ENCODE assay signal across 13 cellular contexts in genomic region chr11:12508151-12508740, GRCh38.
DNase-seq lines count a peak whose midpoint lies in the region; FAIRE-seq and TF ChIP-seq lines count a peak whose summit lies in the region.
"Had no signal": no experiment of that assay in that cellular context is flagged by ENCODE, and none has a peak within 500 bp of the region (broad histone marks: within the 10 kb centered on the region; RNA-seq: fewer than 3 reads in every experiment).

No MANE protein-coding gene starts in this region.

- DNase-seq in A673 (ENCODE audit: low spot score) (peak; percentile 41), SK-N-SH (peak; percentile 45), fibroblast of gingiva (ENCODE audit: low read depth) (peak; percentile 78), cerebellum (ENCODE audit: low spot score) (no peak), glutamatergic neuron (no peak), NCI-H1436 treated with DMSO at 0.1 percent for 48 hours (lab: John Stamatoyannopoulos, UW) (no peak), RCC 7860 (ENCODE audit: low spot score) (no peak)
- DNase-seq: activated naive CD8-positive, alpha-beta T cell treated with anti-CD3 and anti-CD28 coated beads, Interleukin-2, amount 50 U/mL, for 24 hours; DMS79; NCI-H1694 had no signal

- H3K9me2 ChIP-seq in SK-N-SH, result no peaks in the 10 kb centered on the region

- no peak overlapping the region for H3K27ac Mint-ChIP-seq in glutamatergic neuron (ENCODE audit: unreplicated experiment)
- H3K27ac Mint-ChIP-seq: activated naive CD8-positive, alpha-beta T cell treated with anti-CD3 and anti-CD28 coated beads, Interleukin-2, amount 50 U/mL, for 24 hours had no signal

- peaks cover 9% of the 10 kb centered on the region for H3F3A ChIP-seq in SK-N-SH (replicated peaks; ENCODE audit: insufficient read depth)

- TF ChIP-seq CTCF in A673 (conservative IDR thresholded peaks at IDR 0.05; ENCODE audit: low read depth, low read length), result no peak
- no peak for TF ChIP-seq CTCF in SK-N-SH (IDR thresholded peaks at IDR 0.05)
- TF ChIP-seq CTCF in glutamatergic neuron (IDR thresholded peaks at IDR 0.05; ENCODE audit: partially characterized antibody, unreplicated experiment), result no peak

- H3K36me3 ChIP-seq in A673 (ENCODE audit: insufficient read depth, low read length, poor library complexity, severe bottlenecking) (no peaks in the 10 kb centered on the region), SK-N-SH (replicated peaks in 1 of 2; ENCODE audit: control insufficient read depth in 1 of 2, insufficient read depth in 2 of 2, low read length in 1 of 2) (peaks cover 9 to 15% of the 10 kb centered on the region in 2 experiments), muscle layer of duodenum (ENCODE audit: control insufficient read depth in 1 of 2, insufficient read depth in 2 of 2, low read length in 2 of 2) (peaks cover 24 to 43% of the 10 kb centered on the region in 2 donors)

- H3K4me1 ChIP-seq in A673 (ENCODE audit: insufficient read depth, low read length, poor library complexity, severe bottlenecking) (peaks cover 3% of the 10 kb centered on the region), SK-N-SH (ENCODE audit: control insufficient read depth in 1 of 2, insufficient read depth in 2 of 2, low read depth in 1 of 2, low read length in 1 of 2) (peaks cover 8 to 55% of the 10 kb centered on the region in 2 experiments), muscle layer of duodenum (ENCODE audit: control insufficient read depth in 1 of 2, insufficient read depth in 2 of 2, low read length in 2 of 2) (peaks cover 0 to 6% of the 10 kb centered on the region in 2 donors)

- no peaks in the 10 kb centered on the region for H4K20me1 ChIP-seq in SK-N-SH (ENCODE audit: insufficient read depth)

- no peak overlapping the region for H3K4me3 Mint-ChIP-seq in glutamatergic neuron (ENCODE audit: unreplicated experiment)
- H3K4me3 Mint-ChIP-seq: activated naive CD8-positive, alpha-beta T cell treated with anti-CD3 and anti-CD28 coated beads, Interleukin-2, amount 50 U/mL, for 24 hours had no signal

- intact Hi-C loops in A673 (cut with micrococcal nuclease; ENCODE audit: unreplicated experiment), result no loop called here

- FAIRE-seq in RCC 7860 (lab: Jason Lieb, UNC), result no peak
- FAIRE-seq: A204.1 had no signal

- peaks cover 2% of the 10 kb centered on the region for H3K9me3 Mint-ChIP-seq in glutamatergic neuron (ENCODE audit: unreplicated experiment)
- H3K9me3 Mint-ChIP-seq: activated naive CD8-positive, alpha-beta T cell treated with anti-CD3 and anti-CD28 coated beads, Interleukin-2, amount 50 U/mL, for 24 hours had no signal

- H3K36me3 Mint-ChIP-seq in glutamatergic neuron (ENCODE audit: unreplicated experiment), result no peaks in the 10 kb centered on the region

- H3K4me2 ChIP-seq in SK-N-SH, result peak overlapping the region; percentile 36; the same call in 1 of the 2 replicates

- no TSS peak for BruUV-seq in A673 (replicated peaks; lab: Mats Ljungman, UMichigan)

- CTCF ChIA-PET in A673 (lab: Charles Lee) (no interaction called here), SK-N-SH (lab: Yijun Ruan, JAX) (no interaction called here)

- H3K4me1 Mint-ChIP-seq in glutamatergic neuron (ENCODE audit: low read depth, unreplicated experiment), result peaks cover 6% of the 10 kb centered on the region
- H3K4me1 Mint-ChIP-seq: activated naive CD8-positive, alpha-beta T cell treated with anti-CD3 and anti-CD28 coated beads, Interleukin-2, amount 50 U/mL, for 24 hours had no signal

- H3K4me3 ChIP-seq in A673 (ENCODE audit: low read depth, low read length, poor library complexity, severe bottlenecking), result peak overlapping the region; percentile 1
- H3K4me3 ChIP-seq in SK-N-SH (ENCODE audit: low read depth in 2 of 2, low read length in 1 of 2), result no peak overlapping the region
- no peak overlapping the region for H3K4me3 ChIP-seq in muscle layer of duodenum (ENCODE audit: low read depth in 1 of 2, low read length in 2 of 2)
- H3K4me3 ChIP-seq: lung had no signal

- H2AFZ ChIP-seq in SK-N-SH (ENCODE audit: low read depth), result peak overlapping the region; percentile 8; the same call in 1 of the 2 replicates

- no peaks in the 10 kb centered on the region for H3K27me3 ChIP-seq in A673 (replicated peaks; ENCODE audit: insufficient read depth, low read depth, low read length, poor library complexity)
- no peaks in the 10 kb centered on the region for H3K27me3 ChIP-seq in SK-N-SH (ENCODE audit: insufficient read depth)
- H3K27me3 ChIP-seq in muscle layer of duodenum (ENCODE audit: low read depth, low read length), result no peaks in the 10 kb centered on the region

- H3K27ac ChIP-seq in A673 (ENCODE audit: low read depth, low read length, poor library complexity, severe bottlenecking) (peak overlapping the region; percentile 27), SK-N-SH (ENCODE audit: low read depth in 2 of 2, low read length in 1 of 2) (peak overlapping the region; percentile 74 to 92), muscle layer of duodenum (ENCODE audit: low read length) (peak overlapping the region; percentile 16)

- POLR2A ChIA-PET in A673 (lab: Charles Lee; ENCODE audit: low non-redundant PET) (no interaction called here), SK-N-SH (lab: Yijun Ruan, JAX) (no interaction called here)

- TF ChIP-seq RAD21 in SK-N-SH (IDR thresholded peaks at IDR 0.05; ENCODE audit: low read length), result no peak

- WGBS in SK-N-SH (ENCODE audit: low lambda C conversion rate), result 18% methylated on average over 4 of the region's 4 CpGs

- H3K9me3 ChIP-seq in A673 (ENCODE audit: low read depth, low read length, poor library complexity, severe bottlenecking) (no peaks in the 10 kb centered on the region), SK-N-SH (no peaks in the 10 kb centered on the region), muscle layer of duodenum (ENCODE audit: control insufficient read depth in 1 of 2, low read length in 2 of 2) (no peaks in the 10 kb centered on the region)

- no peaks in the 10 kb centered on the region for H3K79me2 ChIP-seq in SK-N-SH (ENCODE audit: insufficient read depth)

- H3K9ac ChIP-seq in SK-N-SH, result no peak overlapping the region

- H3K27me3 Mint-ChIP-seq in glutamatergic neuron (ENCODE audit: unreplicated experiment), result peaks cover under 1% of the 10 kb centered on the region
- H3K27me3 Mint-ChIP-seq: activated naive CD8-positive, alpha-beta T cell treated with anti-CD3 and anti-CD28 coated beads, Interleukin-2, amount 50 U/mL, for 24 hours had no signal

- peak; percentile 45 to 69; a peak in 3 of 4 replicates for TF ChIP-seq EP300 in SK-N-SH (IDR thresholded peaks at IDR 0.05; ENCODE audit: borderline replicate concordance in 1 of 2, low read depth in 1 of 2, low read length in 1 of 2)

TF ChIP-seq in SK-N-SH, 30 proteins besides CTCF, POLR2A, EP300 and RAD21 (continues in another document):
- TF ChIP-seq ZBTB33 (IDR thresholded peaks at IDR 0.05; ENCODE audit: borderline replicate concordance, low read depth) (no peak), GATA2 (CRISPR knock-in tag; IDR thresholded peaks at IDR 0.05) (peak; percentile 38), PBX3 (IDR thresholded peaks at IDR 0.05) (peak; percentile 50; the same call in 1 of the 2 replicates), SIN3A (IDR thresholded peaks at IDR 0.05; ENCODE audit: borderline replicate concordance, low read depth, low read length) (no peak), JUND (IDR thresholded peaks at IDR 0.05) (peak; percentile 52; the same call in 1 of the 2 replicates), RFX5 (IDR thresholded peaks at IDR 0.05; ENCODE audit: low read length) (no peak)

Comparison
In these comparisons a context has a peak if more than half of its experiments do, and no peak if none do; other contexts are left out.
1. DNase-seq: peak in A673 (single experiment), SK-N-SH (single experiment) and fibroblast of gingiva (single experiment); none in cerebellum (single experiment), glutamatergic neuron (single experiment), NCI-H1436 treated with DMSO at 0.1 percent for 48 hours (single experiment) and RCC 7860 (single experiment).
2. H3K27ac ChIP-seq: peak in every context shown above with its lines; median percentile 83 in SK-N-SH; 27 in A673; 16 in muscle layer of duodenum.